21 cellular contexts compared by ENCODE assay signal in genomic region chr1:219294251-219294650, GRCh38.
"Had no signal": no experiment of that assay in that cellular context is flagged by ENCODE, and none has a peak within 500 bp of the region (broad histone marks: within the 10 kb centered on the region; RNA-seq: fewer than 3 reads in every experiment).

No MANE protein-coding gene starts in this region.

- H3K9me3 ChIP-seq: esophagus muscularis mucosa, gastrocnemius medialis, heart right ventricle, ovary, right atrium auricular region, suprapubic skin, thyroid gland had no signal

- DNase-seq: cerebellar nuclear complex; effector memory CD8-positive, alpha-beta T cell; gastrocnemius medialis; heart right ventricle; immature natural killer cell; left ventricle myocardium superior; mesendoderm; naive thymus-derived CD4-positive, alpha-beta T cell; ovary; small intestine; stimulated activated CD4-positive, alpha-beta T cell treated with anti-CD3 and anti-CD28 coated beads, Interleukin-12 subunit alpha, Interleukin-12 subunit beta, amount 100 ng/mL, for 4 hours; stimulated activated CD4-positive, alpha-beta T cell treated with anti-CD3 and anti-CD28 coated beads, Interleukin-4, amount 100 ng/mL, for 1 hour; stimulated activated CD8-positive, alpha-beta memory T cell treated with anti-CD3 and anti-CD28 coated beads, Interleukin-4, amount 100 ng/mL, for 48 hours; stimulated activated naive CD8-positive, alpha-beta T cell treated with anti-CD3 and anti-CD28 coated beads, Interleukin-15, Interleukin-2, amounts not matched to agents 100 U/mL and 50 U/mL, for 24 hours; thyroid gland had no signal

- H3K27me3 ChIP-seq: esophagus muscularis mucosa, gastrocnemius medialis, heart right ventricle, ovary, right atrium auricular region, suprapubic skin, thyroid gland had no signal

- H3K4me3 ChIP-seq: esophagus muscularis mucosa, gastrocnemius medialis, heart right ventricle, lung, ovary, right atrium auricular region, suprapubic skin, thyroid gland had no signal

- H3K4me1 ChIP-seq: suprapubic skin had no signal

- ATAC-seq: effector memory CD8-positive, alpha-beta T cell; gastrocnemius medialis; naive thymus-derived CD4-positive, alpha-beta T cell; stimulated activated effector memory CD8-positive, alpha-beta T cell treated with anti-CD3 and anti-CD28 coated beads, Interleukin-12 subunit alpha, Interleukin-12 subunit beta, amount 100 ng/mL, for 72 hours; stimulated activated naive CD8-positive, alpha-beta T cell treated with anti-CD3 and anti-CD28 coated beads, Interleukin-15, Interleukin-2, amounts not matched to agents 100 U/mL and 50 U/mL, for 24 hours had no signal

- H3K36me3 ChIP-seq: ovary, right atrium auricular region, suprapubic skin, thyroid gland had no signal

- H3K27ac ChIP-seq: epithelial cell of prostate, gastrocnemius medialis, ovary, suprapubic skin, thyroid gland had no signal
